ENCODE assay signal across 8 cellular contexts in the genomic region with DNA sequence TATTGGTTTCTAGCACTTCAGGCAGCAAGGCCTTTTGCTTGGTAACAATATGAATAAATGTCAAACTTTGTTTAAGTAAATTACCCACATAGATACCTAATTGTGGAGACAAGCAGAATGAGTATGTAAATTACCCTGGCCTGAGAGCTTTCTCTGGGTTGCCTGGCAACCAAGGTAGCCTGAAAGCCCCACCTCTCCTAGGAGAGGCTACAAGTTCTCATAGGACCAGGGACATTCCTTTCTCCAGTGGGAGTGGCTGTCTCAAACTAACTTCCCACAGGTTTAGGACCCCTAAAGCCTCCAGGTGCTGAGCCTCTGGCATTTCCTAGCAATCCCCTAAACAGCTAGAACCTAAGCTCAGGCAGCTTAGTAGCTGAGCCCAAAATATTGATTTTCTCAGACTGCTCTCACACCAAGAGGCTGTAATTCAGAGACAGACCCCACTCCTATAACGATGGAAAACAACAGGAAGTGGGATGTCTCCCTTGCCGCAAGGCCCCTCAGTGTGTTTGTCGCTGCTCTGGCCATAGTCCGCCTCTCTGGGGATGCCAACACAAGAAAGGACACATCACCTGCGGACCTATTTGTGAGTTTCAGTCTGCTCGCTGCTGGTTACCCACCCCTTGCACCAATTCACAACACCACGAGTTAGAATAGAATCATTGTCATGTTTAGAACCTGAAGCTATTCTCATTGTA.
DNase-seq lines count a peak whose midpoint lies in the region; ATAC-seq and TF ChIP-seq lines count a peak whose summit lies in the region.

No MANE protein-coding gene starts in this region.

- TF ChIP-seq CTCF in chondrocyte (IDR thresholded peaks at IDR 0.05) = no peak

- DNase-seq in HEK293T (ENCODE audit: extremely low spot score) (peak; percentile 17), NOMO-1 treated with DMSO at 0.1 percent for 48 hours (lab: John Stamatoyannopoulos, UW; ENCODE audit: unreplicated experiment) (peak; percentile 31), memory B cell (ENCODE audit: low spot score in 2 of 2) (peak; percentile 22 to 41), chondrocyte (ENCODE audit: low spot score) (no peak)
- DNase-seq in stimulated activated CD4-positive, alpha-beta T cell treated with anti-CD3 and anti-CD28 coated beads, Interleukin-2, amount 100 ng/mL, for 48 hours = no peak
- no peak for DNase-seq in activated naive CD4-positive, alpha-beta T cell (lab: John Stamatoyannopoulos, UW)

- H3K9me3 Mint-ChIP-seq in memory B cell = no peaks in the 10 kb centered on the region
- peaks cover 3% of the 10 kb centered on the region for H3K9me3 Mint-ChIP-seq in chondrocyte (ENCODE audit: low read depth)

- POLR2A ChIA-PET in HEK293T (lab: Yijun Ruan, JAX) = no interaction called here

- CTCF ChIA-PET in HEK293T (lab: Yijun Ruan, JAX) = no interaction called here

- H3K27ac Mint-ChIP-seq in memory B cell (peak overlapping the region; percentile 93), chondrocyte (ENCODE audit: unreplicated experiment) (no peak overlapping the region)

- H3K27me3 Mint-ChIP-seq in memory B cell (no peaks in the 10 kb centered on the region), chondrocyte (ENCODE audit: low read depth) (no peaks in the 10 kb centered on the region)

- H3K36me3 Mint-ChIP-seq in memory B cell (no peaks in the 10 kb centered on the region), chondrocyte (ENCODE audit: low read depth) (no peaks in the 10 kb centered on the region)

- H3K4me1 Mint-ChIP-seq in memory B cell (peaks cover 21% of the 10 kb centered on the region), chondrocyte (ENCODE audit: low read depth) (no peaks in the 10 kb centered on the region)

- peak overlapping the region; percentile 1 for H3K4me3 Mint-ChIP-seq in memory B cell
- H3K4me3 Mint-ChIP-seq in chondrocyte (ENCODE audit: unreplicated experiment) = no peak overlapping the region

- ATAC-seq in GM18519 (IDR thresholded peaks at IDR 0.05; ENCODE audit: low FRiP score, unreplicated experiment) (peak; percentile 70), memory B cell (ENCODE audit: low read depth) (peak; percentile 81), GM18517 (IDR thresholded peaks at IDR 0.05; ENCODE audit: unreplicated experiment) (no peak)

TF ChIP-seq in HEK293T, 16 proteins besides CTCF, POLR2A, EP300 and RAD21:
- TF ChIP-seq NFRKB (IDR thresholded peaks at IDR 0.05) (no peak), SUZ12 (IDR thresholded peaks at IDR 0.05) (no peak), FOXA1 (IDR thresholded peaks at IDR 0.05) (no peak), TARDBP (IDR thresholded peaks at IDR 0.05) (no peak), ELF4 (IDR thresholded peaks at IDR 0.05) (no peak), ZNF384 (IDR thresholded peaks at IDR 0.05) (no peak), L3MBTL2 (conservative IDR thresholded peaks at IDR 0.05) (no peak), LEF1 (IDR thresholded peaks at IDR 0.05; ENCODE audit: borderline replicate concordance) (no peak), HDGF (IDR thresholded peaks at IDR 0.05; ENCODE audit: borderline replicate concordance) (no peak), FOXM1 (IDR thresholded peaks at IDR 0.05; ENCODE audit: borderline replicate concordance) (no peak), CTBP1 (IDR thresholded peaks at IDR 0.05; ENCODE audit: borderline replicate concordance) (no peak), BHLHE40 (IDR thresholded peaks at IDR 0.05; ENCODE audit: borderline replicate concordance) (no peak), ARNT (IDR thresholded peaks at IDR 0.05) (no peak), PKNOX1 (IDR thresholded peaks at IDR 0.05) (no peak), FOXK2 (IDR thresholded peaks at IDR 0.05) (no peak), SP1 (IDR thresholded peaks at IDR 0.05) (no peak)
TF ChIP-seq in HEK293T: peak in this region for 0.

Comparison
In these comparisons a context has a peak if more than half of its experiments do, and no peak if none do; other contexts are left out.
1. DNase-seq: peak in HEK293T (single experiment), NOMO-1 treated with DMSO at 0.1 percent for 48 hours (single experiment) and memory B cell (2 of 2); none in stimulated activated CD4-positive, alpha-beta T cell treated with anti-CD3 and anti-CD28 coated beads, Interleukin-2, amount 100 ng/mL, for 48 hours (0 of 2), chondrocyte (single experiment) and activated naive CD4-positive, alpha-beta T cell (0 of 4).